ENCODE assay signal across 8 cellular contexts in the genomic region with DNA sequence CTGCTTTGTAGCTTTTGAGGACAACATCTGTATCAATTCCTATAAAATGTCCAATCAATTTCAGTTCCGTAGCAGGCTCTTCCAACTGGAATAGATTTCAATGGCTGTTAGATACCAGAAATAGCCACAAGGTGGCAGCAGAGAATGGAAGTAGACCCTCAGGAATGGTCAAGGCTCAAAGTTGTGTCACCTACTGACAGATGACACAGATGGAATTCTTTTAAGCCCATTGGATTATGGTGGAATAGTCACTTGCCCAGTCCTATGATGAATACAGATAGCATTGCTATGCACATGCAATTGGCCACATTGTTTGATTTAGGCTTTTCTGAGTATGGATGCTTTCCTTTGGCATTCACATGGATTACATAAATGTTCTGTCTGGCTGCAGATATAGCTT.
DNase-seq lines count a peak whose midpoint lies in the region; ATAC-seq and TF ChIP-seq lines count a peak whose summit lies in the region.

No MANE protein-coding gene starts in this region.

- no peak overlapping the region for H3K4me2 ChIP-seq in OCI-LY1 (ENCODE audit: low read length)

- TF ChIP-seq CTCF in OCI-LY1 (IDR thresholded peaks at IDR 0.05; ENCODE audit: low read length) (peak; percentile 52), body of pancreas (IDR thresholded peaks at IDR 0.05) (peak; percentile 54 to 87 (median 70))

- H3K4me3 Mint-ChIP-seq in T-helper 2 cell treated with Interferon-gamma antibody and Interleukin-4, amounts not matched to agents 5 μg/mL and 100 μg/mL, for 36 hours, result no peak overlapping the region
- no peak overlapping the region for H3K4me3 Mint-ChIP-seq in immature natural killer cell

- intact Hi-C loops in body of pancreas (cut with DNase I), result no loop called here

- peaks cover 16% of the 10 kb centered on the region for H3K4me1 Mint-ChIP-seq in T-helper 2 cell treated with Interferon-gamma antibody and Interleukin-4, amounts not matched to agents 5 μg/mL and 100 μg/mL, for 36 hours (ENCODE audit: low read depth)
- peaks cover 19 to 21% of the 10 kb centered on the region in 2 donors for H3K4me1 Mint-ChIP-seq in immature natural killer cell

- H3K36me3 Mint-ChIP-seq in T-helper 2 cell treated with Interferon-gamma antibody and Interleukin-4, amounts not matched to agents 5 μg/mL and 100 μg/mL, for 36 hours (ENCODE audit: low read depth), result no peaks in the 10 kb centered on the region
- no peaks in the 10 kb centered on the region for H3K36me3 Mint-ChIP-seq in immature natural killer cell

- no peaks in the 10 kb centered on the region for H3K79me2 ChIP-seq in OCI-LY1 (ENCODE audit: insufficient read depth, low read length)

- no peaks in the 10 kb centered on the region for H3K27me3 ChIP-seq in OCI-LY1 (ENCODE audit: insufficient read depth, low read length)
- H3K27me3 ChIP-seq in body of pancreas, result no peaks in the 10 kb centered on the region

- ATAC-seq in HG02798 (IDR thresholded peaks at IDR 0.05; ENCODE audit: poor library complexity, unreplicated experiment) (peak; percentile 32), body of pancreas (peak; percentile 60), HG03196 (IDR thresholded peaks at IDR 0.05; ENCODE audit: unreplicated experiment) (no peak)

- DNase-seq in T-helper 2 cell treated with Interferon-gamma antibody and Interleukin-4, amounts not matched to agents 5 μg/mL and 100 μg/mL, for 36 hours (ENCODE audit: low spot score), result peak; percentile 10
- DNase-seq in T-helper 2 cell (no peak), body of pancreas (peak; percentile 47 to 60 (median 55)), immature natural killer cell (peak; percentile 12 to 39 (median 31))
- DNase-seq in stimulated activated CD4-positive, alpha-beta T cell treated with anti-CD3 and anti-CD28 coated beads, Interleukin-2, amount 100 ng/mL, for 24 hours, result peak; percentile 2 to 49

- H3K9ac ChIP-seq in OCI-LY1 (ENCODE audit: low read length), result no peak overlapping the region

- peaks cover 5% of the 10 kb centered on the region for H3K27me3 Mint-ChIP-seq in T-helper 2 cell treated with Interferon-gamma antibody and Interleukin-4, amounts not matched to agents 5 μg/mL and 100 μg/mL, for 36 hours (ENCODE audit: low read depth)
- peaks cover 1 to 2% (median 1%) of the 10 kb centered on the region in 3 donors for H3K27me3 Mint-ChIP-seq in immature natural killer cell (ENCODE audit: low read depth in 3 of 3)

- no peak overlapping the region for H3K27ac ChIP-seq in OCI-LY1 (ENCODE audit: low read depth, low read length, poor library complexity, severe bottlenecking)
- H3K27ac ChIP-seq in body of pancreas, result no peak overlapping the region

- 0% methylated on average over 1 of the region's 1 CpG for WGBS in body of pancreas, 2 donors

- no peaks in the 10 kb centered on the region for H3F3A ChIP-seq in OCI-LY1 (ENCODE audit: insufficient read depth, low read length)

- no peak overlapping the region for H2AFZ ChIP-seq in OCI-LY1 (ENCODE audit: low read length)

- H3K9me2 ChIP-seq in OCI-LY1 (ENCODE audit: low read depth, low read length), result no peaks in the 10 kb centered on the region

- H4K20me1 ChIP-seq in OCI-LY1 (ENCODE audit: insufficient read depth, low read length), result no peaks in the 10 kb centered on the region

- H3K9me3 Mint-ChIP-seq in T-helper 2 cell treated with Interferon-gamma antibody and Interleukin-4, amounts not matched to agents 5 μg/mL and 100 μg/mL, for 36 hours, result no peaks in the 10 kb centered on the region
- no peaks in the 10 kb centered on the region for H3K9me3 Mint-ChIP-seq in immature natural killer cell

- H3K4me1 ChIP-seq in OCI-LY1 (ENCODE audit: insufficient read depth, low read length, severe bottlenecking) (no peaks in the 10 kb centered on the region), body of pancreas (no peaks in the 10 kb centered on the region)

- H3K36me3 ChIP-seq in OCI-LY1 (ENCODE audit: insufficient read depth, low read length) (no peaks in the 10 kb centered on the region), body of pancreas (replicated peaks in 1 of 2; ENCODE audit: insufficient read depth in 1 of 2, low read depth in 2 of 2) (no peaks in the 10 kb centered on the region)

- no peak overlapping the region for H3K4me3 ChIP-seq in OCI-LY1 (ENCODE audit: low read depth, low read length, poor library complexity, severe bottlenecking)
- H3K4me3 ChIP-seq in body of pancreas, result no peak overlapping the region

- no peak for TF ChIP-seq POLR2A in body of pancreas (IDR thresholded peaks at IDR 0.05)

- no peaks in the 10 kb centered on the region for H3K9me3 ChIP-seq in OCI-LY1 (ENCODE audit: low read length)
- no peaks in the 10 kb centered on the region for H3K9me3 ChIP-seq in body of pancreas

- no peak overlapping the region for H3K27ac Mint-ChIP-seq in T-helper 2 cell treated with Interferon-gamma antibody and Interleukin-4, amounts not matched to agents 5 μg/mL and 100 μg/mL, for 36 hours
- H3K27ac Mint-ChIP-seq in immature natural killer cell, result no peak overlapping the region

Comparison
In these comparisons a context has a peak if more than half of its experiments do, and no peak if none do; other contexts are left out.
1. DNase-seq: peak in T-helper 2 cell treated with Interferon-gamma antibody and Interleukin-4, amounts not matched to agents 5 μg/mL and 100 μg/mL, for 36 hours (single experiment), body of pancreas (4 of 4), immature natural killer cell (3 of 3) and stimulated activated CD4-positive, alpha-beta T cell treated with anti-CD3 and anti-CD28 coated beads, Interleukin-2, amount 100 ng/mL, for 24 hours (2 of 2); none in T-helper 2 cell (0 of 5).